Comparison of ENCODE assay signal across 8 cellular contexts in genomic region chr10:92242910-92243671, GRCh38. TPM values are rescaled to one million over a fixed set of nuclear protein-coding genes. Genes with fewer than 3 reads are reported as not detected.
DNase-seq lines count a peak whose midpoint lies in the region; ATAC-seq and TF ChIP-seq lines count a peak whose summit lies in the region.

No MANE protein-coding gene starts in this region.

- peaks cover 20% of the 10 kb centered on the region for H3K27me3 Mint-ChIP-seq in activated CD4-positive, alpha-beta memory T cell treated with anti-CD3 and anti-CD28 coated beads, Interleukin-2, amount 10 ng/mL, durations not matched to agents 7 days and 5 days

- TF ChIP-seq CTCF in liver (IDR thresholded peaks at IDR 0.05; ENCODE audit: low read depth, low read length, missing input control) = no peak

- H3K4me3 ChIP-seq in effector memory CD4-positive, alpha-beta T cell (ENCODE audit: insufficient read depth, low read depth, low read length, poor library complexity, severe bottlenecking) = peak overlapping the region; percentile 23
- peak overlapping the region; percentile 33 to 49 (median 47) for H3K4me3 ChIP-seq in liver (ENCODE audit: low read depth in 1 of 3, low read length in 3 of 3)

- peak overlapping the region; percentile 12 for H3K4me3 Mint-ChIP-seq in activated CD4-positive, alpha-beta memory T cell treated with anti-CD3 and anti-CD28 coated beads, Interleukin-2, amount 10 ng/mL, durations not matched to agents 7 days and 5 days

- no peaks in the 10 kb centered on the region for H3K36me3 ChIP-seq in effector memory CD4-positive, alpha-beta T cell (ENCODE audit: control insufficient read depth, insufficient read depth, low read length)
- H3K36me3 ChIP-seq in liver (ENCODE audit: control insufficient read depth in 4 of 4, insufficient read depth in 3 of 4, low read depth in 1 of 4, low read length in 3 of 4) = no peaks in the 10 kb centered on the region

- POLR2A ChIA-PET in activated CD4-positive, alpha-beta memory T cell treated with anti-CD3 and anti-CD28 coated beads, Interleukin-2, amount 10 ng/mL, durations not matched to agents 7 days and 5 days (lab: Charles Lee) = interaction anchor here (1.4 to 1.8 kb wide), 2 partner anchors 11 to 48 kb away, joined by 3 to 7 read pairs; partner anchors contain the start of genes CPEB3 and MARCHF5

- TF ChIP-seq RAD21 in liver (IDR thresholded peaks at IDR 0.05) = peak; percentile 50 to 57

- peaks cover 33% of the 10 kb centered on the region for H3K4me1 Mint-ChIP-seq in activated CD4-positive, alpha-beta memory T cell treated with anti-CD3 and anti-CD28 coated beads, Interleukin-2, amount 10 ng/mL, durations not matched to agents 7 days and 5 days

- ATAC-seq in HG02759 (IDR thresholded peaks at IDR 0.05; ENCODE audit: unreplicated experiment) = peak; percentile 39
- no peak for ATAC-seq in GM19023 (IDR thresholded peaks at IDR 0.05; ENCODE audit: unreplicated experiment)

- no peaks in the 10 kb centered on the region for H3K9me3 ChIP-seq in effector memory CD4-positive, alpha-beta T cell (ENCODE audit: control insufficient read depth, low read length)
- H3K9me3 ChIP-seq in liver (ENCODE audit: control insufficient read depth in 4 of 4, low read length in 3 of 4) = no peaks in the 10 kb centered on the region

- peaks cover 16% of the 10 kb centered on the region for H3K36me3 Mint-ChIP-seq in activated CD4-positive, alpha-beta memory T cell treated with anti-CD3 and anti-CD28 coated beads, Interleukin-2, amount 10 ng/mL, durations not matched to agents 7 days and 5 days (ENCODE audit: low read depth)

- H3K4me1 ChIP-seq in effector memory CD4-positive, alpha-beta T cell (ENCODE audit: control insufficient read depth, insufficient read depth, low read length, poor library complexity, severe bottlenecking) = peaks cover 8% of the 10 kb centered on the region
- H3K4me1 ChIP-seq in liver (ENCODE audit: control insufficient read depth in 4 of 4, insufficient read depth in 4 of 4, low read length in 3 of 4) = peaks cover 4 to 42% (median 29%) of the 10 kb centered on the region in 4 donors

- H3K27ac Mint-ChIP-seq in activated CD4-positive, alpha-beta memory T cell treated with anti-CD3 and anti-CD28 coated beads, Interleukin-2, amount 10 ng/mL, durations not matched to agents 7 days and 5 days = no peak overlapping the region

- peak overlapping the region; percentile 28 to 86 for H3K9ac ChIP-seq in liver (ENCODE audit: low read depth in 1 of 2, low read length in 2 of 2)

- CTCF ChIA-PET in activated CD4-positive, alpha-beta memory T cell treated with anti-CD3 and anti-CD28 coated beads, Interleukin-2, amount 10 ng/mL, durations not matched to agents 7 days and 5 days (lab: Charles Lee) = interaction anchor here (1.0 kb wide), 1 partner anchor 48 kb away, joined by 3 read pairs; the partner anchor contains the start of genes CPEB3 and MARCHF5

- H3K27ac ChIP-seq in effector memory CD4-positive, alpha-beta T cell (ENCODE audit: insufficient read depth, low read length, poor library complexity, severe bottlenecking) = no peak overlapping the region
- peak overlapping the region; percentile 69 to 83 for H3K27ac ChIP-seq in liver (ENCODE audit: low read depth in 1 of 2, low read length in 2 of 2)

- no peaks in the 10 kb centered on the region for H3K27me3 ChIP-seq in effector memory CD4-positive, alpha-beta T cell (replicated peaks; ENCODE audit: control insufficient read depth, insufficient read depth, low read length, poor library complexity, severe bottlenecking)
- H3K27me3 ChIP-seq in liver (ENCODE audit: control insufficient read depth in 4 of 4, insufficient read depth in 4 of 4, low read length in 3 of 4) = no peaks in the 10 kb centered on the region

- H3K9me3 Mint-ChIP-seq in activated CD4-positive, alpha-beta memory T cell treated with anti-CD3 and anti-CD28 coated beads, Interleukin-2, amount 10 ng/mL, durations not matched to agents 7 days and 5 days = no peaks in the 10 kb centered on the region

- WGBS in liver = 4% methylated on average over 8 of the region's 8 CpGs

- peak; percentile 76 for DNase-seq in CD1c-positive myeloid dendritic cell (ENCODE audit: extremely low spot score)
- DNase-seq in NCI-H526 treated with DMSO at 0.1 percent for 48 hours (lab: John Stamatoyannopoulos, UW) = peak; percentile 82
- DNase-seq in activated CD4-positive, alpha-beta memory T cell treated with anti-CD3 and anti-CD28 coated beads, Interleukin-2, amount 10 ng/mL, durations not matched to agents 7 days and 5 days = no peak
- no peak for DNase-seq in effector memory CD4-positive, alpha-beta T cell
- DNase-seq in stimulated activated CD4-positive, alpha-beta T cell treated with anti-CD3 and anti-CD28 coated beads, TNF-alpha, amount 100 ng/mL, for 24 hours (ENCODE audit: low read depth in 3 of 3) = peak in 2 of 3 experiments; percentile 19 to 30

TF ChIP-seq in liver, 16 proteins besides CTCF, POLR2A, EP300 and RAD21:
- TF ChIP-seq EGR1 (IDR thresholded peaks at IDR 0.05; ENCODE audit: low read depth in 2 of 2) = no peak
- TF ChIP-seq ATF3 (IDR thresholded peaks at IDR 0.05) = no peak
- no peak for TF ChIP-seq GABPA (IDR thresholded peaks at IDR 0.05 in 1 of 2, conservative IDR thresholded peaks at IDR 0.05 in 1 of 2)
- peak; percentile 53 to 62 for TF ChIP-seq RXRA (IDR thresholded peaks at IDR 0.05)
- TF ChIP-seq HNF4G (IDR thresholded peaks at IDR 0.05) = peak; percentile 58
- TF ChIP-seq JUND (IDR thresholded peaks at IDR 0.05) = peak; percentile 24 to 26
- no peak for TF ChIP-seq FOXA1 (IDR thresholded peaks at IDR 0.05)
- peak; percentile 57 for TF ChIP-seq YY1 (IDR thresholded peaks at IDR 0.05)
- TF ChIP-seq, protein P1, sequence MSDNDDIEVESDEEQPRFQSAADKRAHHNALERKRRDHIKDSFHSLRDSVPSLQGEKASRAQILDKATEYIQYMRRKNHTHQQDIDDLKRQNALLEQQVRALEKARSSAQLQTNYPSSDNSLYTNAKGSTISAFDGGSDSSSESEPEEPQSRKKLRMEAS (IDR thresholded peaks at IDR 0.05) = peak; percentile 73
- peak; percentile 75 to 87 for TF ChIP-seq HNF4A (conservative IDR thresholded peaks at IDR 0.05)
- TF ChIP-seq SP1 (IDR thresholded peaks at IDR 0.05) = peak; percentile 79
- TF ChIP-seq TAF1 (conservative IDR thresholded peaks at IDR 0.05) = no peak
- peak; percentile 31 for TF ChIP-seq NR2F2 (IDR thresholded peaks at IDR 0.05)
- TF ChIP-seq REST (IDR thresholded peaks at IDR 0.05) = peak; percentile 85
- TF ChIP-seq FOXA2 (IDR thresholded peaks at IDR 0.05) = peak; percentile 8
TF ChIP-seq in liver: peak in this region for 10.

RNA-seq across cellular contexts. Expression of gene CPEB3, which starts 47.8 kb away (rescaled TPM):
- total RNA-seq in activated CD4-positive, alpha-beta memory T cell treated with anti-CD3 and anti-CD28 coated beads, Interleukin-2, amount 10 ng/mL, durations not matched to agents 7 days and 5 days = 1 to 10 TPM; 2.8 to 3.0 TPM
- 1 to 10 TPM; 2.1 to 8.4 TPM for total RNA-seq in liver
- polyA plus RNA-seq in liver = 1 to 10 TPM; 4.8 to 5.4 TPM

RNA-seq across cellular contexts. Expression of gene MARCHF5, which starts 47.9 kb away (rescaled TPM):
- total RNA-seq in activated CD4-positive, alpha-beta memory T cell treated with anti-CD3 and anti-CD28 coated beads, Interleukin-2, amount 10 ng/mL, durations not matched to agents 7 days and 5 days = 10 to 100 TPM; 28.5 to 29.3 TPM
- 10 to 100 TPM in 1 of 2 donors, 1 to 10 TPM in 1; 9.7 to 18.4 TPM for total RNA-seq in liver
- 10 to 100 TPM; 15.0 to 18.1 TPM for polyA plus RNA-seq in liver

Comparison
In these comparisons a context has a peak if more than half of its experiments do, and no peak if none do; other contexts are left out.
1. DNase-seq: peak in CD1c-positive myeloid dendritic cell (single experiment), NCI-H526 treated with DMSO at 0.1 percent for 48 hours (single experiment) and stimulated activated CD4-positive, alpha-beta T cell treated with anti-CD3 and anti-CD28 coated beads, TNF-alpha, amount 100 ng/mL, for 24 hours (2 of 3); none in activated CD4-positive, alpha-beta memory T cell treated with anti-CD3 and anti-CD28 coated beads, Interleukin-2, amount 10 ng/mL, durations not matched to agents 7 days and 5 days (single experiment) and effector memory CD4-positive, alpha-beta T cell (0 of 3).